29 cellular contexts compared by ENCODE assay signal in the genomic region with DNA sequence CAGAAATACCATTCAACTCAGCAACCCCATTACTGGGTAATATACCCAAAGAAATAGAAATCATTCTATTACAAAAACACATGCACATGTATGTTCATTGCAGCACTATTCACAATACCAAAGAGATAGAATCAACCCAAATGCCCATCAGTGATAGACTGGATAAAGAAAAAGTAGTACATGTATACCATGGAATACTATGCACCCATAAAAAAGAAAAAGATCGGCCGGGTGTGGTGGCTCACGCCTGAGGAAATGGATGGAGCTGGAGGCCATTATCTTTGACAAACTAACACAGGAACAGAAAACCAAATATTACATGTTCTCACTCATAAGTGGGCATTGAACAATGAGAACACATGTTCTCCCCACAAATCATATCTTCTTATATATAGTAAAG.
"Had no signal": no experiment of that assay in that cellular context is flagged by ENCODE, and none has a peak within 500 bp of the region (broad histone marks: within the 10 kb centered on the region; RNA-seq: fewer than 3 reads in every experiment).

No MANE protein-coding gene starts in this region.

- H3K36me3 ChIP-seq: colonic mucosa, esophagus muscularis mucosa, esophagus squamous epithelium, gastrocnemius medialis, gastroesophageal sphincter, heart left ventricle, heart right ventricle had no signal

- H3K27me3 ChIP-seq: colonic mucosa, dorsolateral prefrontal cortex, esophagus muscularis mucosa, esophagus squamous epithelium, foreskin keratinocyte, gastrocnemius medialis, gastroesophageal sphincter, heart left ventricle, heart right ventricle had no signal

- H3K27me3 Mint-ChIP-seq: dendritic cell treated with granulocyte-macrophage colony-stimulating factor and Interleukin-4, amounts not matched to agents 40 ng/mL and 50 ng/mL, for 4 days; effector memory CD8-positive, alpha-beta T cell had no signal

- H3K27ac Mint-ChIP-seq: dendritic cell treated with granulocyte-macrophage colony-stimulating factor and Interleukin-4, amounts not matched to agents 40 ng/mL and 50 ng/mL, for 4 days; effector memory CD8-positive, alpha-beta T cell; endodermal cell had no signal

- DNase-seq: colonic mucosa; cortex of kidney; dermis blood vessel endothelial cell; dorsolateral prefrontal cortex; effector CD4-positive, alpha-beta T cell; effector CD8-positive, alpha-beta T cell; effector memory CD4-positive, alpha-beta T cell; effector memory CD8-positive, alpha-beta T cell; endodermal cell; erythroblast; esophagus squamous epithelium; foreskin fibroblast; foreskin keratinocyte; foreskin melanocyte; gastrocnemius medialis; glutamatergic neuron; head of caudate nucleus; heart left ventricle; heart right ventricle had no signal

- H3K27ac ChIP-seq: colonic mucosa, coronary artery, dorsolateral prefrontal cortex, epithelial cell of prostate, esophagus muscularis mucosa, esophagus squamous epithelium, foreskin keratinocyte, gastrocnemius medialis, gastroesophageal sphincter, heart left ventricle, heart right ventricle had no signal

- H3K4me3 ChIP-seq: colonic mucosa, coronary artery, dorsolateral prefrontal cortex, esophagus muscularis mucosa, esophagus squamous epithelium, gastrocnemius medialis, gastroesophageal sphincter, heart left ventricle, heart right ventricle had no signal

- H3K9me3 Mint-ChIP-seq: dendritic cell treated with granulocyte-macrophage colony-stimulating factor and Interleukin-4, amounts not matched to agents 40 ng/mL and 50 ng/mL, for 4 days; effector memory CD8-positive, alpha-beta T cell; endodermal cell had no signal

- H3K4me3 Mint-ChIP-seq: dendritic cell treated with granulocyte-macrophage colony-stimulating factor and Interleukin-4, amounts not matched to agents 40 ng/mL and 50 ng/mL, for 4 days; effector memory CD8-positive, alpha-beta T cell; endodermal cell had no signal

- FAIRE-seq: colon, endometrium, endothelial cell of umbilical vein, frontal cortex had no signal

- H3K9me3 ChIP-seq: colonic mucosa, esophagus muscularis mucosa, esophagus squamous epithelium, gastrocnemius medialis, gastroesophageal sphincter, heart left ventricle, heart right ventricle had no signal

- H3K4me1 ChIP-seq: colonic mucosa had no signal

- ATAC-seq: effector memory CD8-positive, alpha-beta T cell; esophagus mucosa; foreskin keratinocyte; gastrocnemius medialis; gastroesophageal sphincter; heart left ventricle; heart right ventricle had no signal
